ENCODE assay signal across 1 cellular context in genomic region chr7:152565731-152566130, GRCh38.
TF ChIP-seq lines count a peak whose summit lies in the region.

No MANE protein-coding gene starts in this region.

TF ChIP-seq in GM23338, 12 proteins besides CTCF, POLR2A, EP300 and RAD21 (continued from another document):
- TF ChIP-seq REST (IDR thresholded peaks at IDR 0.05; ENCODE audit: unreplicated experiment) (no peak), EZH2phosphoT487 (IDR thresholded peaks at IDR 0.05; ENCODE audit: unreplicated experiment) (no peak), POLR2AphosphoS5 (IDR thresholded peaks at IDR 0.05; ENCODE audit: low read depth) (no peak), ZNF462 (CRISPR knock-in tag; IDR thresholded peaks at IDR 0.05) (no peak), JUNB (IDR thresholded peaks at IDR 0.05; ENCODE audit: unreplicated experiment) (no peak), NANOG (IDR thresholded peaks at IDR 0.05; ENCODE audit: borderline replicate concordance) (no peak), STAT1 (IDR thresholded peaks at IDR 0.05; ENCODE audit: unreplicated experiment) (no peak), ZNF331 (CRISPR knock-in tag; IDR thresholded peaks at IDR 0.05; ENCODE audit: low read depth) (no peak), ZNF114 (CRISPR knock-in tag; IDR thresholded peaks at IDR 0.05) (no peak)
